Comparison of ENCODE assay signal across 19 cellular contexts in genomic region chr18:38369772-38370690, GRCh38.
DNase-seq lines count a peak whose midpoint lies in the region; ATAC-seq lines count a peak whose summit lies in the region.
"Had no signal": no experiment of that assay in that cellular context is flagged by ENCODE, and none has a peak within 500 bp of the region (broad histone marks: within the 10 kb centered on the region; RNA-seq: fewer than 3 reads in every experiment).

No MANE protein-coding gene starts in this region.

- no peaks in the 10 kb centered on the region for H3K36me3 Mint-ChIP-seq in activated naive CD4-positive, alpha-beta T cell treated with anti-CD3 and anti-CD28 coated beads, Interleukin-2, amount 50 U/mL, for 24 hours

- DNase-seq in activated naive CD4-positive, alpha-beta T cell treated with Interleukin-2 at 50 U/mL for 16 hours: no peak
- peak; percentile 15 for DNase-seq in astrocyte of the hippocampus (ENCODE audit: low read depth, low spot score)
- DNase-seq in renal cortical epithelial cell (ENCODE audit: low read depth): peak; percentile 84
- no peak for DNase-seq in superior temporal gyrus (ENCODE audit: extremely low spot score)
- no peak for DNase-seq in cardiac septum (ENCODE audit: low spot score)
- DNase-seq: activated CD4-positive, alpha-beta T cell treated with anti-CD3 and anti-CD28 coated beads for 1 hour; activated effector memory CD4-positive, alpha-beta T cell treated with Interleukin-2 at 50 U/mL for 16 hours; central memory CD4-positive, alpha-beta T cell; glutamatergic neuron; HFFc6; IMR-90; left ventricle myocardium inferior; PC-3; sigmoid colon had no signal

- peaks cover 5% of the 10 kb centered on the region for H3K4me1 Mint-ChIP-seq in activated naive CD4-positive, alpha-beta T cell treated with anti-CD3 and anti-CD28 coated beads, Interleukin-2, amount 50 U/mL, for 24 hours
- H3K4me1 Mint-ChIP-seq: neural crest cell had no signal

- ATAC-seq in HG02885 (IDR thresholded peaks at IDR 0.05; ENCODE audit: poor library complexity, unreplicated experiment) (peak; percentile 54), HG02798 (IDR thresholded peaks at IDR 0.05; ENCODE audit: poor library complexity, unreplicated experiment) (no peak)
- ATAC-seq: PC-3 had no signal

- peaks cover 2% of the 10 kb centered on the region for H3K27me3 Mint-ChIP-seq in activated naive CD4-positive, alpha-beta T cell treated with anti-CD3 and anti-CD28 coated beads, Interleukin-2, amount 50 U/mL, for 24 hours
- H3K27me3 Mint-ChIP-seq: stimulated activated naive CD8-positive, alpha-beta T cell treated with anti-CD3 and anti-CD28 coated beads, Interleukin-15, Interleukin-2, amounts not matched to agents 100 ng/mL and 50 ng/mL, for 24 hours had no signal

- peak overlapping the region; percentile 21 for H3K4me3 Mint-ChIP-seq in activated naive CD4-positive, alpha-beta T cell treated with anti-CD3 and anti-CD28 coated beads, Interleukin-2, amount 50 U/mL, for 24 hours
- H3K4me3 Mint-ChIP-seq: HFFc6; neural crest cell; stimulated activated naive CD8-positive, alpha-beta T cell treated with anti-CD3 and anti-CD28 coated beads, Interleukin-15, Interleukin-2, amounts not matched to agents 100 ng/mL and 50 ng/mL, for 24 hours had no signal

- intact Hi-C loops in cardiac septum (cut with DNase I): no loop called here

- peak overlapping the region; percentile 26 for H3K27ac Mint-ChIP-seq in activated naive CD4-positive, alpha-beta T cell treated with anti-CD3 and anti-CD28 coated beads, Interleukin-2, amount 50 U/mL, for 24 hours
- H3K27ac Mint-ChIP-seq: HFFc6; stimulated activated naive CD8-positive, alpha-beta T cell treated with anti-CD3 and anti-CD28 coated beads, Interleukin-15, Interleukin-2, amounts not matched to agents 100 ng/mL and 50 ng/mL, for 24 hours had no signal

- peaks cover 8% of the 10 kb centered on the region for H3K9me3 Mint-ChIP-seq in activated naive CD4-positive, alpha-beta T cell treated with anti-CD3 and anti-CD28 coated beads, Interleukin-2, amount 50 U/mL, for 24 hours
- H3K9me3 Mint-ChIP-seq: neural crest cell had no signal

Comparison
In these comparisons a context has a peak if more than half of its experiments do, and no peak if none do; other contexts are left out.
1. DNase-seq: peak in astrocyte of the hippocampus (single experiment) and renal cortical epithelial cell (single experiment); none in activated naive CD4-positive, alpha-beta T cell treated with Interleukin-2 at 50 U/mL for 16 hours (single experiment), superior temporal gyrus (single experiment) and cardiac septum (single experiment).